Comparison of ENCODE assay signal across 1 cellular context in the genomic region with DNA sequence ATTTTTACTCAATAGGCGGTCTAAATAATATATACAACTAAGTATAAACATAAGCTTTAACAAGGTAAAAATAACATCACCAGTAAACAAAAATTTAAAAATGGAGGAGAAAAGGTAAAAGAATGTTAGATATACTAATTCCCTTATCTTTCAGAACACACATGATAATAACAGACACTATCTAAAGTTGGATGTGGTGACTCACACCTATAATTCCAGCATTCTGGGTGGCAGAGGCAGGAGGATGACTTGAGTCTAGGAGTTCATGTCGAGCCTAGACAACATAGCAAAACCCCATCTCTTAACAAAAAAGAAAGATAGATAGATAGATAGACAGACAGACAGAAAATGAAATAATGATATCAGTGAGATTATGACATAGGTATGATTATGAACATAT.
TF ChIP-seq lines count a peak whose summit lies in the region.

No MANE protein-coding gene starts in this region.

TF ChIP-seq in K562, 482 proteins besides CTCF, POLR2A, EP300 and RAD21 (continued from another document):
- TF ChIP-seq, protein P1, sequence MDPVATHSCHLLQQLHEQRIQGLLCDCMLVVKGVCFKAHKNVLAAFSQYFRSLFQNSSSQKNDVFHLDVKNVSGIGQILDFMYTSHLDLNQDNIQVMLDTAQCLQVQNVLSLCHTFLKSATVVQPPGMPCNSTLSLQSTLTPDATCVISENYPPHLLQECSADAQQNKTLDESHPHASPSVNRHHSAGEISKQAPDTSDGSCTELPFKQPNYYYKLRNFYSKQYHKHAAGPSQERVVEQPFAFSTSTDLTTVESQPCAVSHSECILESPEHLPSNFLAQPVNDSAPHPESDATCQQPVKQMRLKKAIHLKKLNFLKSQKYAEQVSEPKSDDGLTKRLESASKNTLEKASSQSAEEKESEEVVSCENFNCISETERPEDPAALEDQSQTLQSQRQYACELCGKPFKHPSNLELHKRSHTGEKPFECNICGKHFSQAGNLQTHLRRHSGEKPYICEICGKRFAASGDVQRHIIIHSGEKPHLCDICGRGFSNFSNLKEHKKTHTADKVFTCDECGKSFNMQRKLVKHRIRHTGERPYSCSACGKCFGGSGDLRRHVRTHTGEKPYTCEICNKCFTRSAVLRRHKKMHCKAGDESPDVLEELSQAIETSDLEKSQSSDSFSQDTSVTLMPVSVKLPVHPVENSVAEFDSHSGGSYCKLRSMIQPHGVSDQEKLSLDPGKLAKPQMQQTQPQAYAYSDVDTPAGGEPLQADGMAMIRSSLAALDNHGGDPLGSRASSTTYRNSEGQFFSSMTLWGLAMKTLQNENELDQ (CRISPR knock-in tag; IDR thresholded peaks at IDR 0.05; ENCODE audit: borderline replicate concordance): no peak
- TF ChIP-seq DPF2 (IDR thresholded peaks at IDR 0.05): peak; percentile 77
- TF ChIP-seq, protein P2, sequence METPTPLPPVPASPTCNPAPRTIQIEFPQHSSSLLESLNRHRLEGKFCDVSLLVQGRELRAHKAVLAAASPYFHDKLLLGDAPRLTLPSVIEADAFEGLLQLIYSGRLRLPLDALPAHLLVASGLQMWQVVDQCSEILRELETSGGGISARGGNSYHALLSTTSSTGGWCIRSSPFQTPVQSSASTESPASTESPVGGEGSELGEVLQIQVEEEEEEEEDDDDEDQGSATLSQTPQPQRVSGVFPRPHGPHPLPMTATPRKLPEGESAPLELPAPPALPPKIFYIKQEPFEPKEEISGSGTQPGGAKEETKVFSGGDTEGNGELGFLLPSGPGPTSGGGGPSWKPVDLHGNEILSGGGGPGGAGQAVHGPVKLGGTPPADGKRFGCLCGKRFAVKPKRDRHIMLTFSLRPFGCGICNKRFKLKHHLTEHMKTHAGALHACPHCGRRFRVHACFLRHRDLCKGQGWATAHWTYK (CRISPR knock-in tag; IDR thresholded peaks at IDR 0.05): no peak
- TF ChIP-seq PTTG1 (tag; IDR thresholded peaks at IDR 0.05; ENCODE audit: low read depth): no peak
- no peak for TF ChIP-seq ZFP30 (CRISPR knock-in tag; IDR thresholded peaks at IDR 0.05; ENCODE audit: borderline replicate concordance)
- TF ChIP-seq, protein P3, sequence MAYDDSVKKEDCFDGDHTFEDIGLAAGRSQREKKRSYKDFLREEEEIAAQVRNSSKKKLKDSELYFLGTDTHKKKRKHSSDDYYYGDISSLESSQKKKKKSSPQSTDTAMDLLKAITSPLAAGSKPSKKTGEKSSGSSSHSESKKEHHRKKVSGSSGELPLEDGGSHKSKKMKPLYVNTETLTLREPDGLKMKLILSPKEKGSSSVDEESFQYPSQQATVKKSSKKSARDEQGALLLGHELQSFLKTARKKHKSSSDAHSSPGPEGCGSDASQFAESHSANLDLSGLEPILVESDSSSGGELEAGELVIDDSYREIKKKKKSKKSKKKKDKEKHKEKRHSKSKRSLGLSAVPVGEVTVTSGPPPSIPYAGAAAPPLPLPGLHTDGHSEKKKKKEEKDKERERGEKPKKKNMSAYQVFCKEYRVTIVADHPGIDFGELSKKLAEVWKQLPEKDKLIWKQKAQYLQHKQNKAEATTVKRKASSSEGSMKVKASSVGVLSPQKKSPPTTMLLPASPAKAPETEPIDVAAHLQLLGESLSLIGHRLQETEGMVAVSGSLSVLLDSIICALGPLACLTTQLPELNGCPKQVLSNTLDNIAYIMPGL (CRISPR knock-in tag; IDR thresholded peaks at IDR 0.05): no peak
- TF ChIP-seq, protein P4, sequence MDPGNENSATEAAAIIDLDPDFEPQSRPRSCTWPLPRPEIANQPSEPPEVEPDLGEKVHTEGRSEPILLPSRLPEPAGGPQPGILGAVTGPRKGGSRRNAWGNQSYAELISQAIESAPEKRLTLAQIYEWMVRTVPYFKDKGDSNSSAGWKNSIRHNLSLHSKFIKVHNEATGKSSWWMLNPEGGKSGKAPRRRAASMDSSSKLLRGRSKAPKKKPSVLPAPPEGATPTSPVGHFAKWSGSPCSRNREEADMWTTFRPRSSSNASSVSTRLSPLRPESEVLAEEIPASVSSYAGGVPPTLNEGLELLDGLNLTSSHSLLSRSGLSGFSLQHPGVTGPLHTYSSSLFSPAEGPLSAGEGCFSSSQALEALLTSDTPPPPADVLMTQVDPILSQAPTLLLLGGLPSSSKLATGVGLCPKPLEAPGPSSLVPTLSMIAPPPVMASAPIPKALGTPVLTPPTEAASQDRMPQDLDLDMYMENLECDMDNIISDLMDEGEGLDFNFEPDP (CRISPR knock-in tag; IDR thresholded peaks at IDR 0.05): no peak
- TF ChIP-seq FOS (IDR thresholded peaks at IDR 0.05; ENCODE audit: extremely low read depth, insufficient read length): peak; percentile 8
- TF ChIP-seq ARID1B (IDR thresholded peaks at IDR 0.05): peak; percentile 84
- TF ChIP-seq CBFA2T3 (IDR thresholded peaks at IDR 0.05): peak; percentile 45
- TF ChIP-seq NR3C1 (CRISPR knock-in tag; IDR thresholded peaks at IDR 0.05): no peak
- TF ChIP-seq TAL1 (IDR thresholded peaks at IDR 0.05): 0 out of 2 replicates have a peak, but pooled peaks have one; percentile 7
- TF ChIP-seq CBX3 (IDR thresholded peaks at IDR 0.05; ENCODE audit: borderline replicate concordance in 1 of 2, low read length in 2 of 2): no peak
- no peak for TF ChIP-seq NCOR1 (IDR thresholded peaks at IDR 0.05)
- no peak for TF ChIP-seq ZNF707 (CRISPR knock-in tag; conservative IDR thresholded peaks at IDR 0.05)
- TF ChIP-seq, protein P5, sequence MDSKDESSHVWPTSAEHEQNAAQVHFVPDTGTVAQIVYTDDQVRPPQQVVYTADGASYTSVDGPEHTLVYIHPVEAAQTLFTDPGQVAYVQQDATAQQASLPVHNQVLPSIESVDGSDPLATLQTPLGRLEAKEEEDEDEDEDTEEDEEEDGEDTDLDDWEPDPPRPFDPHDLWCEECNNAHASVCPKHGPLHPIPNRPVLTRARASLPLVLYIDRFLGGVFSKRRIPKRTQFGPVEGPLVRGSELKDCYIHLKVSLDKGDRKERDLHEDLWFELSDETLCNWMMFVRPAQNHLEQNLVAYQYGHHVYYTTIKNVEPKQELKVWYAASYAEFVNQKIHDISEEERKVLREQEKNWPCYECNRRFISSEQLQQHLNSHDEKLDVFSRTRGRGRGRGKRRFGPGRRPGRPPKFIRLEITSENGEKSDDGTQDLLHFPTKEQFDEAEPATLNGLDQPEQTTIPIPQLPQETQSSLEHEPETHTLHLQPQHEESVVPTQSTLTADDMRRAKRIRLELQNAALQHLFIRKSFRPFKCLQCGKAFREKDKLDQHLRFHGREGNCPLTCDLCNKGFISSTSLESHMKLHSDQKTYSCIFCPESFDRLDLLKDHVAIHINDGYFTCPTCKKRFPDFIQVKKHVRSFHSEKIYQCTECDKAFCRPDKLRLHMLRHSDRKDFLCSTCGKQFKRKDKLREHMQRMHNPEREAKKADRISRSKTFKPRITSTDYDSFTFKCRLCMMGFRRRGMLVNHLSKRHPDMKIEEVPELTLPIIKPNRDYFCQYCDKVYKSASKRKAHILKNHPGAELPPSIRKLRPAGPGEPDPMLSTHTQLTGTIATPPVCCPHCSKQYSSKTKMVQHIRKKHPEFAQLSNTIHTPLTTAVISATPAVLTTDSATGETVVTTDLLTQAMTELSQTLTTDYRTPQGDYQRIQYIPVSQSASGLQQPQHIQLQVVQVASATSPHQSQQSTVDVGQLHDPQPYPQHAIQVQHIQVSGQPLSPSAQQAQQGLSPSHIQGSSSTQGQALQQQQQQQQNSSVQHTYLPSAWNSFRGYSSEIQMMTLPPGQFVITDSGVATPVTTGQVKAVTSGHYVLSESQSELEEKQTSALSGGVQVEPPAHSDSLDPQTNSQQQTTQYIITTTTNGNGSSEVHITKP (IDR thresholded peaks at IDR 0.05; ENCODE audit: partially characterized antibody): no peak
- TF ChIP-seq ZNF143 (CRISPR knock-in tag; IDR thresholded peaks at IDR 0.05): no peak
- TF ChIP-seq PTRF (tag; IDR thresholded peaks at IDR 0.05): no peak
- TF ChIP-seq TCFL5 (CRISPR knock-in tag; conservative IDR thresholded peaks at IDR 0.05): no peak
- no peak for TF ChIP-seq SIX5 (IDR thresholded peaks at IDR 0.05; ENCODE audit: borderline replicate concordance in 1 of 2, insufficient read depth in 1 of 2, low read depth in 1 of 2, low read length in 2 of 2)
- TF ChIP-seq, protein P6, sequence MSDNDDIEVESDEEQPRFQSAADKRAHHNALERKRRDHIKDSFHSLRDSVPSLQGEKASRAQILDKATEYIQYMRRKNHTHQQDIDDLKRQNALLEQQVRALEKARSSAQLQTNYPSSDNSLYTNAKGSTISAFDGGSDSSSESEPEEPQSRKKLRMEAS (CRISPR knock-in tag; IDR thresholded peaks at IDR 0.05): no peak
- peak; percentile 53 for TF ChIP-seq TEAD4 (IDR thresholded peaks at IDR 0.05; ENCODE audit: low read length)
- no peak for TF ChIP-seq TEAD4 (CRISPR knock-in tag; IDR thresholded peaks at IDR 0.05; ENCODE audit: borderline replicate concordance)
- TF ChIP-seq RBM22 (IDR thresholded peaks at IDR 0.05; ENCODE audit: low read depth, low read length, poor library complexity, severe bottlenecking): no peak
- TF ChIP-seq ADNP (tag; IDR thresholded peaks at IDR 0.05): peak; percentile 35; the same call in 1 of the 2 replicates
- TF ChIP-seq ZNF696 (CRISPR knock-in tag; conservative IDR thresholded peaks at IDR 0.05): no peak
- TF ChIP-seq SMARCE1 (IDR thresholded peaks at IDR 0.05): peak; percentile 61; the same call in 1 of the 2 replicates
- TF ChIP-seq ZNF717 (CRISPR knock-in tag; IDR thresholded peaks at IDR 0.05): no peak
- TF ChIP-seq, protein P7, sequence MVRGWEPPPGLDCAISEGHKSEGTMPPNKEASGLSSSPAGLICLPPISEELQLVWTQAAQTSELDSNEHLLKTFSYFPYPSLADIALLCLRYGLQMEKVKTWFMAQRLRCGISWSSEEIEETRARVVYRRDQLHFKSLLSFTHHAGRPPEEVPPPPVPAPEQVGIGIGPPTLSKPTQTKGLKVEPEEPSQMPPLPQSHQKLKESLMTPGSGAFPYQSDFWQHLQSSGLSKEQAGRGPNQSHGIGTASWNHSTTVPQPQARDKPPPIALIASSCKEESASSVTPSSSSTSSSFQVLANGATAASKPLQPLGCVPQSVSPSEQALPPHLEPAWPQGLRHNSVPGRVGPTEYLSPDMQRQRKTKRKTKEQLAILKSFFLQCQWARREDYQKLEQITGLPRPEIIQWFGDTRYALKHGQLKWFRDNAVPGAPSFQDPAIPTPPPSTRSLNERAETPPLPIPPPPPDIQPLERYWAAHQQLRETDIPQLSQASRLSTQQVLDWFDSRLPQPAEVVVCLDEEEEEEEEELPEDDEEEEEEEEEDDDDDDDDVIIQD (CRISPR knock-in tag; IDR thresholded peaks at IDR 0.05): no peak
- no peak for TF ChIP-seq BDP1 (IDR thresholded peaks at IDR 0.05; ENCODE audit: insufficient read depth, insufficient read length)
- TF ChIP-seq BMI1 (IDR thresholded peaks at IDR 0.05; ENCODE audit: low read length): no peak
- TF ChIP-seq, protein P8, sequence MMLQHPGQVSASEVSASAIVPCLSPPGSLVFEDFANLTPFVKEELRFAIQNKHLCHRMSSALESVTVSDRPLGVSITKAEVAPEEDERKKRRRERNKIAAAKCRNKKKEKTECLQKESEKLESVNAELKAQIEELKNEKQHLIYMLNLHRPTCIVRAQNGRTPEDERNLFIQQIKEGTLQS (IDR thresholded peaks at IDR 0.05): peak; percentile 64
- TF ChIP-seq, protein P8 (CRISPR knock-in tag; conservative IDR thresholded peaks at IDR 0.05): no peak
- TF ChIP-seq JUND (IDR thresholded peaks at IDR 0.05; ENCODE audit: borderline replicate concordance, low read depth, low read length): peak; percentile 80
- peak; percentile 71; the same call in 1 of the 3 replicates for TF ChIP-seq JUND (tag; IDR thresholded peaks at IDR 0.05; ENCODE audit: borderline replicate concordance, low read depth, low read length)
- TF ChIP-seq ZNF3 (CRISPR knock-in tag; IDR thresholded peaks at IDR 0.05): no peak
- TF ChIP-seq FOSL1 (tag; conservative IDR thresholded peaks at IDR 0.05): peak; percentile 82
- peak; percentile 55; the same call in 1 of the 2 replicates for TF ChIP-seq SMARCA4 (IDR thresholded peaks at IDR 0.05)
- TF ChIP-seq, protein P9, sequence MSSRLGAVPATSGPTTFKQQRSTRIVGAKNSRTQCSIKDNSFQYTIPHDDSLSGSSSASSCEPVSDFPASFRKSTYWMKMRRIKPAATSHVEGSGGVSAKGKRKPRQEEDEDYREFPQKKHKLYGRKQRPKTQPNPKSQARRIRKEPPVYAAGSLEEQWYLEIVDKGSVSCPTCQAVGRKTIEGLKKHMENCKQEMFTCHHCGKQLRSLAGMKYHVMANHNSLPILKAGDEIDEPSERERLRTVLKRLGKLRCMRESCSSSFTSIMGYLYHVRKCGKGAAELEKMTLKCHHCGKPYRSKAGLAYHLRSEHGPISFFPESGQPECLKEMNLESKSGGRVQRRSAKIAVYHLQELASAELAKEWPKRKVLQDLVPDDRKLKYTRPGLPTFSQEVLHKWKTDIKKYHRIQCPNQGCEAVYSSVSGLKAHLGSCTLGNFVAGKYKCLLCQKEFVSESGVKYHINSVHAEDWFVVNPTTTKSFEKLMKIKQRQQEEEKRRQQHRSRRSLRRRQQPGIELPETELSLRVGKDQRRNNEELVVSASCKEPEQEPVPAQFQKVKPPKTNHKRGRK (tag; IDR thresholded peaks at IDR 0.05): no peak
- TF ChIP-seq ZNF165 (CRISPR knock-in tag; IDR thresholded peaks at IDR 0.05; ENCODE audit: borderline replicate concordance): no peak
- TF ChIP-seq RAD51 (IDR thresholded peaks at IDR 0.05; ENCODE audit: borderline replicate concordance, low read depth): no peak
- no peak for TF ChIP-seq ZNF140 (CRISPR knock-in tag; IDR thresholded peaks at IDR 0.05)
- no peak for TF ChIP-seq NFE2L1 (tag; IDR thresholded peaks at IDR 0.05; ENCODE audit: borderline replicate concordance, low read depth)
- no peak for TF ChIP-seq SMAD4 (CRISPR knock-in tag; conservative IDR thresholded peaks at IDR 0.05)
- TF ChIP-seq IFI16 (CRISPR knock-in tag; IDR thresholded peaks at IDR 0.05): no peak
- TF ChIP-seq POLR2H (tag; IDR thresholded peaks at IDR 0.05; ENCODE audit: low read depth): no peak
- no peak for TF ChIP-seq GABPA (tag; conservative IDR thresholded peaks at IDR 0.05; ENCODE audit: low read depth)
- no peak for TF ChIP-seq FOXJ2 (tag; IDR thresholded peaks at IDR 0.05)
- no peak for TF ChIP-seq MAFG (tag; conservative IDR thresholded peaks at IDR 0.05)
- no peak for TF ChIP-seq ZNF408 (CRISPR knock-in tag; IDR thresholded peaks at IDR 0.05; ENCODE audit: low read depth)
